ENCODE assay signal across 2 cellular contexts in the genomic region with DNA sequence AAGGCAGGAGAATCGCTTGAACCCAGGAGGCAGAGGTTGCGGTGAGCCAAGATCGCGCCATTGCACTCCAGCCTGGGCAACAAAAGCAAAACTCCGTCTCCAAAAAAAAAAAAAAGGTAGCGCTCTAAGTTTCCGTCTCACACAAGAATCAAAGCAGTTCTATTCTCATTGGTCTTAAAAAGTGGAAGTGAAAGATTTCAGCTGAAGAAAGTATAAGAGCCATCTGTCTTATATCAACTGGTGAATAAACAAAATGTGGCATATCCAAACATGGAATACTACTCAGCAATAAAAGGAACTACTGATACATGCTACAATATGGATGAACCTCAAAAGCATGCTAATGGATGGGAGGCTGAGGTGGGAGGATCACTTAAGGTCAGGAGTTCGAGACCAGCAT. TPM values are rescaled to one million over a fixed set of nuclear protein-coding genes. Genes with fewer than 3 reads are reported as not detected.
"Had no signal": no experiment of that assay in that cellular context is flagged by ENCODE, and none has a peak within 500 bp of the region (broad histone marks: within the 10 kb centered on the region; RNA-seq: fewer than 3 reads in every experiment).

No MANE protein-coding gene starts in this region.

RNA-seq across cellular contexts. Expression of a gene that starts 14.9 kb away (rescaled TPM):
- total RNA-seq: naive thymus-derived CD8-positive, alpha-beta T cell had no signal
- polyA plus RNA-seq: naive thymus-derived CD8-positive, alpha-beta T cell had no signal

RNA-seq across cellular contexts. Expression of a gene that starts 54.6 kb away (rescaled TPM):
- total RNA-seq: mononuclear cell; naive thymus-derived CD8-positive, alpha-beta T cell had no signal
- polyA plus RNA-seq: naive thymus-derived CD8-positive, alpha-beta T cell had no signal
